Comparison of ENCODE assay signal across 22 cellular contexts in genomic region chr14:48735607-48736006, GRCh38.
"Had no signal": no experiment of that assay in that cellular context is flagged by ENCODE, and none has a peak within 500 bp of the region (broad histone marks: within the 10 kb centered on the region; RNA-seq: fewer than 3 reads in every experiment).

No MANE protein-coding gene starts in this region.

- H3K4me1 ChIP-seq: esophagus muscularis mucosa, left ventricle myocardium inferior, pancreas, spleen, tibial nerve, upper lobe of left lung had no signal

- H3K9me3 ChIP-seq: esophagus muscularis mucosa, neutrophil, pancreas, thoracic aorta had no signal

- H3K4me3 ChIP-seq: coronary artery, esophagus muscularis mucosa, heart right ventricle, left ventricle myocardium inferior, lung, mucosa of descending colon, pancreas, skin epidermis, spleen, thoracic aorta, tibial nerve, upper lobe of left lung had no signal

- ATAC-seq: mucosa of descending colon; natural killer cell treated with Interleukin-12 subunit alpha and Interleukin-12 subunit beta and Interleukin-15 and Interleukin-18, amount 100 ng/mL, for 72 hours; pancreas had no signal

- DNase-seq: dermis blood vessel endothelial cell; effector memory CD4-positive, alpha-beta T cell; foreskin melanocyte; glutamatergic neuron; heart right ventricle; hippocampal formation; left cardiac atrium; left ventricle myocardium inferior; mucosa of descending colon; naive B cell; pancreas; spleen; stimulated activated naive B cell treated with anti-CD40 and anti-IgM and Interleukin-4, amounts not matched to agents 10 μg/mL and 1 μg/mL and 100 μg/mL, for 72 hours; upper lobe of left lung had no signal

- H3K27me3 ChIP-seq: esophagus muscularis mucosa, heart right ventricle, neutrophil, pancreas, spleen, tibial nerve, upper lobe of left lung had no signal

- H3K27ac ChIP-seq: coronary artery, esophagus muscularis mucosa, left ventricle myocardium inferior, neutrophil, pancreas, skin epidermis, spleen, thoracic aorta, tibial nerve, upper lobe of left lung had no signal

- H3K36me3 ChIP-seq: esophagus muscularis mucosa, heart right ventricle, left ventricle myocardium inferior, neutrophil, pancreas, spleen, thoracic aorta, tibial nerve, upper lobe of left lung had no signal
